ENCODE assay signal across 8 cellular contexts in the genomic region with DNA sequence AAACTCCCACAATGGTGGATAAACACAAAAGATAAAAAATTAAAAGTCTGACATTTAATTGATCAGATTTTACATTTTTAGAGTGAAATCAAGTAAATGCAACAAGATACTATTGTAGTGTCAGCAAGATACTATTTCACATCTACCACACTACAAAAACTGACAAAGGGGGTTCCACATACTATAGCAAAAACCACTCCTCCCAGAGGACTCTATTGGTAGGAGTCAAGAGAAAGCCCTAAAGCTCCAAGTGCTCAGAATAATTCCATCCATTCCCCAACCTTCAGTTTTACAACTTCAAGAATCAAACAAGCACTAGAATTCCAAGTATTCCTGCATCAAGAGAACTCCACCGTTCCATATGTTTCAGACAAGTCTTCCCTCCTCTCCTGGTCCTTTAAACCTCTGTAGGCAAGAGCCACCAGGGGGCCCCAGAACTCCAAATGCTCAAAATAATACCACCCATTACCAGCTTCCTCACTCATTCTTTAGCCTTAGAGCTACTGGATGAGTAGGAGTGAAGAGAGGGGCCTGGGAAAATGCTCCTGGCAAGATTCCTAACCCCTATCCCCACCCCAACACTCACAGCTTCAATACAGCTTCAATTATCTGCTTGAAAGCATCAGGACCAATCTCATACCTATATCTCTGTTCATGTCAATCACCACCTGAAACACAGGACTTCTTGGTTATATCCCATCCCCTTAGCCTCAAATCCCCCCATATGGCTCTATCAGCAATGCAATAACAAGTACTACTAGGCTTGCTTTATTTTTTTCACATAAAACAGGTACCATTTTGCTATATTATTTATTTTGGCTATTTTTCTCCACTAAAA. TPM values are rescaled to one million over a fixed set of nuclear protein-coding genes. Genes with fewer than 3 reads are reported as not detected.
DNase-seq lines count a peak whose midpoint lies in the region; ATAC-seq, FAIRE-seq and TF ChIP-seq lines count a peak whose summit lies in the region.

No MANE protein-coding gene starts in this region.

- H4K20me1 ChIP-seq in OCI-LY3 (ENCODE audit: insufficient read depth, low read length), result peaks cover 9% of the 10 kb centered on the region

- H2AFZ ChIP-seq in OCI-LY3 (ENCODE audit: low read depth, low read length), result no peak overlapping the region

- ATAC-seq in A549 (peak; percentile 96 to 98), HG03432 (IDR thresholded peaks at IDR 0.05; ENCODE audit: unreplicated experiment) (peak; percentile 73)

- no peak overlapping the region for H3K9ac ChIP-seq in OCI-LY3 (ENCODE audit: low read length)

- peak; percentile 54 to 64 for DNase-seq in A549 (ENCODE audit: low read depth in 1 of 2, low spot score in 1 of 2)
- peak; percentile 56 for DNase-seq in GM12865 (ENCODE audit: low read depth)
- peak; percentile 79 for DNase-seq in activated effector memory CD4-positive, alpha-beta T cell treated with anti-CD3 and anti-CD28 coated beads, Interleukin-2, amount 50 U/mL, for 16 hours
- DNase-seq in head of caudate nucleus, result peak in 29 of 42 donors; percentile 12 to 73 (median 44)
- DNase-seq in small intestine, result peak; percentile 73
- no peak for DNase-seq in cerebellar nuclear complex (lab: John Stamatoyannopoulos, UW)

- H3K27me3 ChIP-seq in OCI-LY3 (ENCODE audit: low read depth, low read length) (no peaks in the 10 kb centered on the region), small intestine (ENCODE audit: control insufficient read depth in 2 of 2, insufficient read depth in 2 of 2, low read length in 2 of 2) (no peaks in the 10 kb centered on the region)

- H3K4me1 ChIP-seq in A549 (no peaks in the 10 kb centered on the region), OCI-LY3 (ENCODE audit: low read length) (peaks cover 4% of the 10 kb centered on the region), small intestine (ENCODE audit: control insufficient read depth in 2 of 2, insufficient read depth in 1 of 2, low read depth in 1 of 2, low read length in 1 of 2) (peaks cover 1 to 2% of the 10 kb centered on the region in 2 donors)

- H3K27ac ChIP-seq in A549 (no peak overlapping the region), OCI-LY3 (ENCODE audit: low read length) (no peak overlapping the region), small intestine (ENCODE audit: low read depth in 1 of 2, low read length in 1 of 2) (no peak overlapping the region)

- no peak for TF ChIP-seq POLR2A in A549 (IDR thresholded peaks at IDR 0.05; ENCODE audit: low read length)

- H3K4me3 ChIP-seq in A549 (no peak overlapping the region), GM12865 (ENCODE audit: low read depth, low read length) (no peak overlapping the region), OCI-LY3 (ENCODE audit: low read length) (no peak overlapping the region), small intestine (ENCODE audit: low read depth in 1 of 2, low read length in 2 of 2) (no peak overlapping the region)

- TF ChIP-seq EP300 in A549 (IDR thresholded peaks at IDR 0.05), result no peak

- FAIRE-seq in A549 (lab: Jason Lieb, UNC) (no peak), small intestine (lab: Jason Lieb, UNC) (no peak)

- H3K36me3 ChIP-seq in OCI-LY3 (replicated peaks; ENCODE audit: low read depth, low read length) (peaks cover 43% of the 10 kb centered on the region), small intestine (ENCODE audit: control insufficient read depth in 2 of 2, insufficient read depth in 2 of 2, low read length in 2 of 2) (peaks cover 0 to 21% of the 10 kb centered on the region in 2 donors)

- 10% methylated on average over 1 of the region's 1 CpG for WGBS in A549 (ENCODE audit: missing lambda C conversion rate)
- 5 to 12% (median 7%) methylated on average over 1 of the region's 1 CpG for WGBS in small intestine, 3 donors

- CTCF ChIA-PET in A549 (lab: Yijun Ruan, JAX), result interaction anchor here (0.6 to 6.5 kb wide), 31 partner anchors 9 to 944 kb away, joined by 3 to 92 read pairs (median 3); no protein-coding TSS in a partner anchor

- intact Hi-C loops in head of caudate nucleus (cut with DNase I), result no loop called here

- peak; percentile 75 for TF ChIP-seq RAD21 in A549 (conservative IDR thresholded peaks at IDR 0.05 in 1 of 2, IDR thresholded peaks at IDR 0.05 in 1 of 2)

- no peaks in the 10 kb centered on the region for H3K9me3 ChIP-seq in A549
- H3K9me3 ChIP-seq in OCI-LY3 (ENCODE audit: insufficient read depth, low read length), result no peaks in the 10 kb centered on the region
- no peaks in the 10 kb centered on the region for H3K9me3 ChIP-seq in small intestine (ENCODE audit: control insufficient read depth, low read depth)

- peaks cover 49% of the 10 kb centered on the region for H3K79me2 ChIP-seq in OCI-LY3 (ENCODE audit: low read length)

- POLR2A ChIA-PET in A549 (lab: Yijun Ruan, JAX), result no interaction called here

- TF ChIP-seq CTCF in A549 (IDR thresholded peaks at IDR 0.05), result peak; percentile 81
- TF ChIP-seq CTCF in GM12865 (IDR thresholded peaks at IDR 0.05; ENCODE audit: insufficient read depth, low read depth, low read length, missing control alignments), result peak; percentile 70
- peak; percentile 86 for TF ChIP-seq CTCF in OCI-LY3 (IDR thresholded peaks at IDR 0.05; ENCODE audit: low read depth, low read length)

- H3K4me2 ChIP-seq in A549, result no peak overlapping the region
- H3K4me2 ChIP-seq in OCI-LY3 (ENCODE audit: low read length), result no peak overlapping the region

TF ChIP-seq in A549, 52 proteins besides CTCF, POLR2A, EP300 and RAD21:
- TF ChIP-seq SMC3 (IDR thresholded peaks at IDR 0.05) (peak; percentile 70), POLR2AphosphoS2 (conservative IDR thresholded peaks at IDR 0.05; ENCODE audit: low read length) (no peak)

RNA-seq across cellular contexts. Expression of gene TOR1AIP2, which starts 9.9 kb away (rescaled TPM):
- polyA plus RNA-seq in A549 (2011; rRNA removed) (35.0 and 38.3 TPM in 2 replicates), A549 (2017; fragmentation: RNase III; extraction: RNeasy Plus Mini Kit Qiagen cat#74134 plus additional on column Dnase treatment) (15.3 to 17.1 TPM (median 16.2 TPM) in 3 replicates), small intestine (10 to 100 TPM; 13.3 to 24.2 (median 17.6) TPM)
- 6.4 and 7.6 TPM in 2 replicates for polyA plus RNA-seq in A549 (2012; cell fraction: cytosol; rRNA removed)
- 3.4 and 6.4 TPM in 2 replicates for polyA plus RNA-seq in A549 (2012; cell fraction: nucleus; rRNA removed)
- polyA minus RNA-seq in A549 (2011; rRNA and poly(A)+ RNA removed), result 79.7 and 93.7 TPM in 2 replicates

RNA-seq across cellular contexts. Expression of gene TOR1AIP1, which starts 14.4 kb away (rescaled TPM):
- polyA plus RNA-seq in A549 (2011; rRNA removed) (38.4 and 44.4 TPM in 2 replicates), A549 (2017; fragmentation: RNase III; extraction: RNeasy Plus Mini Kit Qiagen cat#74134 plus additional on column Dnase treatment) (29.0 to 31.3 TPM (median 31.1 TPM) in 3 replicates), small intestine (10 to 100 TPM in 1 of 3 donors, 1 to 10 TPM in 2; 5.8 to 16.0 (median 7.0) TPM)
- 11.0 and 11.5 TPM in 2 replicates for polyA plus RNA-seq in A549 (2012; cell fraction: cytosol; rRNA removed)
- 5.5 and 6.7 TPM in 2 replicates for polyA plus RNA-seq in A549 (2012; cell fraction: nucleus; rRNA removed)
- 16.1 and 21.6 TPM in 2 replicates for polyA minus RNA-seq in A549 (2011; rRNA and poly(A)+ RNA removed)

Comparison
In these comparisons a context has a peak if more than half of its experiments do, and no peak if none do; other contexts are left out.
1. DNase-seq: peak in A549 (2 of 2), GM12865 (single experiment), activated effector memory CD4-positive, alpha-beta T cell treated with anti-CD3 and anti-CD28 coated beads, Interleukin-2, amount 50 U/mL, for 16 hours (single experiment), head of caudate nucleus (29 of 42) and small intestine (single experiment); none in cerebellar nuclear complex (0 of 2).
2. Peak in every context shown above with its lines, with median percentiles within 50 percentile points of each other: CTCF ChIP-seq.